8 cellular contexts compared by ENCODE assay signal in the genomic region with DNA sequence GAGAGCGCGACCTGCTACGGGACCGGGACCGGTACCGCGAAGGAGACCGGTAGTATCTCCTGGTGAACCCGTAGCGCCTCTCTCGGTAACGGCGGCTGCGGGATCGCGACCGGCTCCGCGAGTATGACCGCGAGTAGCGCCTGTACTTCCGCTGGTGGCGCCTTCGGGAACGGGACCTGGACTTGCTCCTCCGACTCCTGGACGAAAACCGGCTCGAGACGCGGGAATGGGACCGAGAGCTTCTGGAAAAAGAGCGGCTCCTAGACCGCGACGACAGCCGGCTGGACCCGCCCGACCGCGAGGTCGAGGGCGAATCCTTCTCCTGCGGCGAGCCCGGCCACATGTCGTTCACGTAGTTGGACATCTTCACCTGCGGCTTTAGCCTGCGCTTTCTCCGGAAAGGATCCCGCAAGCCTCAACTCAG. TPM values are rescaled to one million over a fixed set of nuclear protein-coding genes. Genes with fewer than 3 reads are reported as not detected.
DNase-seq lines count a peak whose midpoint lies in the region; ATAC-seq lines count a peak whose summit lies in the region.

No MANE protein-coding gene starts in this region.

- peaks cover 46% of the 10 kb centered on the region for H3K4me1 ChIP-seq in BLaER1

- H3K27ac ChIP-seq in BLaER1 = peak overlapping the region; percentile 95

- H3K4me2 ChIP-seq in BLaER1 = peak overlapping the region; percentile 95

- H3K27me3 ChIP-seq in BLaER1 = no peaks in the 10 kb centered on the region

- H4K20me1 ChIP-seq in BLaER1 = peaks cover 54% of the 10 kb centered on the region

- peaks cover 48% of the 10 kb centered on the region for H3K36me3 ChIP-seq in BLaER1

- intact Hi-C loops in left colon (cut with DNase I, micrococcal nuclease) = no loop called here

- H3K4me3 ChIP-seq in BLaER1 = peak overlapping the region; percentile 97

- H3K9ac ChIP-seq in BLaER1 = peak overlapping the region; percentile 97

- ATAC-seq in GM21390 (IDR thresholded peaks at IDR 0.05; ENCODE audit: unreplicated experiment) = peak; percentile 6
- peak; percentile 13 for ATAC-seq in left colon
- no peak for ATAC-seq in HG03175 (IDR thresholded peaks at IDR 0.05; ENCODE audit: unreplicated experiment)

- peak; percentile 29 for DNase-seq in NCI-H2107 (lab: John Stamatoyannopoulos, UW)
- peak; percentile 44 for DNase-seq in astrocyte of the hippocampus (ENCODE audit: low read depth, low spot score)
- DNase-seq in left colon = peak in 1 of 2 donors; percentile 64
- peak; percentile 29 for DNase-seq in stimulated activated naive CD4-positive, alpha-beta T cell treated with Interleukin-2 at 50 U/mL for 16 hours (lab: John Stamatoyannopoulos, UW)
- no peak for DNase-seq in HPDE6-E6E7 (ENCODE audit: extremely low spot score)

- no peaks in the 10 kb centered on the region for H3K9me3 ChIP-seq in BLaER1

RNA-seq across cellular contexts. Expression of gene RSRP1, which starts 0.6 kb away (rescaled TPM):
- 100 to 1,000 TPM; 130 to 132 TPM for total RNA-seq in left colon

RNA-seq across cellular contexts. Expression of gene SYF2, which starts 14.3 kb away (rescaled TPM):
- total RNA-seq in left colon = 10 to 100 TPM; 46.3 to 49.8 TPM

RNA-seq across cellular contexts. Expression of gene RHD, which starts 25.7 kb away (rescaled TPM):
- not detected for total RNA-seq in left colon
